In genomic region chr4:8209176-8209874, GRCh38 we compare ENCODE assay signal across 20 cellular contexts.
"Had no signal": no experiment of that assay in that cellular context is flagged by ENCODE, and none has a peak within 500 bp of the region (broad histone marks: within the 10 kb centered on the region; RNA-seq: fewer than 3 reads in every experiment).

No MANE protein-coding gene starts in this region.

- ATAC-seq: activated CD8-positive, alpha-beta memory T cell treated with anti-CD3 and anti-CD28 coated beads, Interleukin-2, amount 10 ng/mL, durations not matched to agents 7 days and 5 days; activated T-helper 17 cell treated with anti-CD3 and anti-CD28 coated beads, Interleukin-2, amount 50 U/mL, for 72 hours; esophagus mucosa; gastrocnemius medialis; natural killer cell treated with Interleukin-12 subunit alpha and Interleukin-12 subunit beta and Interleukin-15 and Interleukin-18, amount 100 ng/mL, for 72 hours; stimulated activated naive CD8-positive, alpha-beta T cell treated with anti-CD3 and anti-CD28 coated beads, Interleukin-15, Interleukin-2, amounts not matched to agents 100 U/mL and 50 U/mL, for 24 hours had no signal

- H3K27me3 ChIP-seq: gastrocnemius medialis, suprapubic skin, transverse colon had no signal

- H3K4me1 ChIP-seq: gastrocnemius medialis had no signal

- H3K4me3 ChIP-seq: gastrocnemius medialis, suprapubic skin, transverse colon had no signal

- H3K27ac ChIP-seq: gastrocnemius medialis, suprapubic skin, transverse colon had no signal

- H3K27me3 Mint-ChIP-seq: activated B cell treated with CpG ODN at 0.5 μM for 24 hours; activated CD4-positive, alpha-beta memory T cell treated with anti-CD3 and anti-CD28 coated beads, Interleukin-2, amount 10 ng/mL, durations not matched to agents 7 days and 5 days; activated CD8-positive, alpha-beta memory T cell treated with anti-CD3 and anti-CD28 coated beads, Interleukin-2, amount 10 ng/mL, durations not matched to agents 7 days and 5 days; activated naive CD8-positive, alpha-beta T cell treated with anti-CD3 and anti-CD28 coated beads for 36 hours; activated T-helper 17 cell treated with anti-CD3 and anti-CD28 coated beads, Interleukin-2, amount 50 U/mL, for 72 hours; natural killer cell treated with Interleukin-12 subunit alpha and Interleukin-12 subunit beta and Interleukin-15 and Interleukin-18, amount 100 ng/mL, for 72 hours had no signal

- DNase-seq: activated B cell treated with CpG ODN at 0.5 μM for 24 hours; activated CD4-positive, alpha-beta memory T cell treated with anti-CD3 and anti-CD28 coated beads, Interleukin-2, amount 10 ng/mL, durations not matched to agents 7 days and 5 days; activated CD4-positive, alpha-beta T cell treated with anti-CD3 and anti-CD28 coated beads for 48 hours; activated CD8-positive, alpha-beta memory T cell treated with anti-CD3 and anti-CD28 coated beads, Interleukin-2, amount 10 ng/mL, durations not matched to agents 7 days and 5 days; activated naive CD4-positive, alpha-beta T cell; activated naive CD8-positive, alpha-beta T cell treated with anti-CD3 and anti-CD28 coated beads for 36 hours; amniotic stem cell; effector CD4-positive, alpha-beta T cell; gastrocnemius medialis; head of caudate nucleus; nucleus accumbens; retina; stimulated activated CD4-positive, alpha-beta T cell treated with anti-CD3 and anti-CD28 coated beads, Interleukin-2, amount 100 ng/mL, for 24 hours; stimulated activated naive CD8-positive, alpha-beta T cell treated with anti-CD3 and anti-CD28 coated beads, Interleukin-15, Interleukin-2, amounts not matched to agents 100 U/mL and 50 U/mL, for 24 hours; T-helper 2 cell; transverse colon had no signal

- H3K9me3 ChIP-seq: gastrocnemius medialis, suprapubic skin, transverse colon had no signal

- H3K9me3 Mint-ChIP-seq: activated B cell treated with CpG ODN at 0.5 μM for 24 hours; activated CD4-positive, alpha-beta memory T cell treated with anti-CD3 and anti-CD28 coated beads, Interleukin-2, amount 10 ng/mL, durations not matched to agents 7 days and 5 days; activated naive CD8-positive, alpha-beta T cell treated with anti-CD3 and anti-CD28 coated beads for 36 hours; activated T-helper 17 cell treated with anti-CD3 and anti-CD28 coated beads, Interleukin-2, amount 50 U/mL, for 72 hours; natural killer cell treated with Interleukin-12 subunit alpha and Interleukin-12 subunit beta and Interleukin-15 and Interleukin-18, amount 100 ng/mL, for 72 hours had no signal

- H3K4me1 Mint-ChIP-seq: activated CD4-positive, alpha-beta memory T cell treated with anti-CD3 and anti-CD28 coated beads, Interleukin-2, amount 10 ng/mL, durations not matched to agents 7 days and 5 days; activated CD8-positive, alpha-beta memory T cell treated with anti-CD3 and anti-CD28 coated beads, Interleukin-2, amount 10 ng/mL, durations not matched to agents 7 days and 5 days; activated T-helper 17 cell treated with anti-CD3 and anti-CD28 coated beads, Interleukin-2, amount 50 U/mL, for 72 hours had no signal

- H3K4me3 Mint-ChIP-seq: activated B cell treated with CpG ODN at 0.5 μM for 24 hours; activated CD4-positive, alpha-beta memory T cell treated with anti-CD3 and anti-CD28 coated beads, Interleukin-2, amount 10 ng/mL, durations not matched to agents 7 days and 5 days; activated CD8-positive, alpha-beta memory T cell treated with anti-CD3 and anti-CD28 coated beads, Interleukin-2, amount 10 ng/mL, durations not matched to agents 7 days and 5 days; activated naive CD8-positive, alpha-beta T cell treated with anti-CD3 and anti-CD28 coated beads for 36 hours; activated T-helper 17 cell treated with anti-CD3 and anti-CD28 coated beads, Interleukin-2, amount 50 U/mL, for 72 hours; natural killer cell treated with Interleukin-12 subunit alpha and Interleukin-12 subunit beta and Interleukin-15 and Interleukin-18, amount 100 ng/mL, for 72 hours had no signal

- H3K36me3 Mint-ChIP-seq: activated CD8-positive, alpha-beta memory T cell treated with anti-CD3 and anti-CD28 coated beads, Interleukin-2, amount 10 ng/mL, durations not matched to agents 7 days and 5 days; natural killer cell treated with Interleukin-12 subunit alpha and Interleukin-12 subunit beta and Interleukin-15 and Interleukin-18, amount 100 ng/mL, for 72 hours had no signal

- H3K27ac Mint-ChIP-seq: activated B cell treated with CpG ODN at 0.5 μM for 24 hours; activated CD4-positive, alpha-beta memory T cell treated with anti-CD3 and anti-CD28 coated beads, Interleukin-2, amount 10 ng/mL, durations not matched to agents 7 days and 5 days; activated CD8-positive, alpha-beta memory T cell treated with anti-CD3 and anti-CD28 coated beads, Interleukin-2, amount 10 ng/mL, durations not matched to agents 7 days and 5 days; activated naive CD8-positive, alpha-beta T cell treated with anti-CD3 and anti-CD28 coated beads for 36 hours; activated T-helper 17 cell treated with anti-CD3 and anti-CD28 coated beads, Interleukin-2, amount 50 U/mL, for 72 hours; natural killer cell treated with Interleukin-12 subunit alpha and Interleukin-12 subunit beta and Interleukin-15 and Interleukin-18, amount 100 ng/mL, for 72 hours had no signal

- H3K36me3 ChIP-seq: gastrocnemius medialis, transverse colon had no signal
